1 cellular context compared by ENCODE assay signal in genomic region chr1:218816999-218817398, GRCh38.
TF ChIP-seq lines count a peak whose summit lies in the region.

No MANE protein-coding gene starts in this region.

TF ChIP-seq in A549, 52 proteins besides CTCF, POLR2A, EP300 and RAD21 (continued from another document):
- TF ChIP-seq HMGXB4 (CRISPR knock-in tag; IDR thresholded peaks at IDR 0.05; ENCODE audit: borderline replicate concordance) (no peak), ZC3H11A (IDR thresholded peaks at IDR 0.05) (no peak), CBX2 (IDR thresholded peaks at IDR 0.05; ENCODE audit: borderline replicate concordance, low read depth) (no peak)
